In the genomic region with DNA sequence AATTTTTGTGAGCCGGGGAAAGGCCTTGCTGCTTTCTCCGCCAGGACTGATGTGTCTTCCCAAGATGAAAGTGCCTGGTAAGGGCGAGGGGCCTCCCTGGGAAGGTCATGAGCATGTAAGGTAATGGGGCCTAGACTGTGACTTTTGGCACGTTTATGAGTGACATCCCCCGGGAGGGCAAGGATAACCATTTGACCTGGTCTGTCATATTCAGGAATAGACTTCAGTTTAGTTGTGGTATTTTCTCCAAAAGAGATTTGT, we compare ENCODE assay signal across 1 cellular context.
TF ChIP-seq lines count a peak whose summit lies in the region.

No MANE protein-coding gene starts in this region.

TF ChIP-seq in HepG2, 621 proteins besides CTCF, POLR2A, EP300 and RAD21 (continued from another document and continues in another):
- TF ChIP-seq, protein P1, sequence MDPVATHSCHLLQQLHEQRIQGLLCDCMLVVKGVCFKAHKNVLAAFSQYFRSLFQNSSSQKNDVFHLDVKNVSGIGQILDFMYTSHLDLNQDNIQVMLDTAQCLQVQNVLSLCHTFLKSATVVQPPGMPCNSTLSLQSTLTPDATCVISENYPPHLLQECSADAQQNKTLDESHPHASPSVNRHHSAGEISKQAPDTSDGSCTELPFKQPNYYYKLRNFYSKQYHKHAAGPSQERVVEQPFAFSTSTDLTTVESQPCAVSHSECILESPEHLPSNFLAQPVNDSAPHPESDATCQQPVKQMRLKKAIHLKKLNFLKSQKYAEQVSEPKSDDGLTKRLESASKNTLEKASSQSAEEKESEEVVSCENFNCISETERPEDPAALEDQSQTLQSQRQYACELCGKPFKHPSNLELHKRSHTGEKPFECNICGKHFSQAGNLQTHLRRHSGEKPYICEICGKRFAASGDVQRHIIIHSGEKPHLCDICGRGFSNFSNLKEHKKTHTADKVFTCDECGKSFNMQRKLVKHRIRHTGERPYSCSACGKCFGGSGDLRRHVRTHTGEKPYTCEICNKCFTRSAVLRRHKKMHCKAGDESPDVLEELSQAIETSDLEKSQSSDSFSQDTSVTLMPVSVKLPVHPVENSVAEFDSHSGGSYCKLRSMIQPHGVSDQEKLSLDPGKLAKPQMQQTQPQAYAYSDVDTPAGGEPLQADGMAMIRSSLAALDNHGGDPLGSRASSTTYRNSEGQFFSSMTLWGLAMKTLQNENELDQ (CRISPR knock-in tag; IDR thresholded peaks at IDR 0.05; ENCODE audit: borderline replicate concordance): peak; percentile 5; the same call in 1 of the 2 replicates
- TF ChIP-seq, protein P2, sequence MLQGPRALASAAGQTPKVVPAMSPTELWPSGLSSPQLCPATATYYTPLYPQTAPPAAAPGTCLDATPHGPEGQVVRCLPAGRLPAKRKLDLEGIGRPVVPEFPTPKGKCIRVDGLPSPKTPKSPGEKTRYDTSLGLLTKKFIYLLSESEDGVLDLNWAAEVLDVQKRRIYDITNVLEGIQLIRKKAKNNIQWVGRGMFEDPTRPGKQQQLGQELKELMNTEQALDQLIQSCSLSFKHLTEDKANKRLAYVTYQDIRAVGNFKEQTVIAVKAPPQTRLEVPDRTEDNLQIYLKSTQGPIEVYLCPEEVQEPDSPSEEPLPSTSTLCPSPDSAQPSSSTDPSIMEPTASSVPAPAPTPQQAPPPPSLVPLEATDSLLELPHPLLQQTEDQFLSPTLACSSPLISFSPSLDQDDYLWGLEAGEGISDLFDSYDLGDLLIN (CRISPR knock-in tag; IDR thresholded peaks at IDR 0.05; ENCODE audit: borderline replicate concordance): no peak
- TF ChIP-seq KAT8 (CRISPR knock-in tag; IDR thresholded peaks at IDR 0.05) (no peak), MEIS2 (CRISPR knock-in tag; IDR thresholded peaks at IDR 0.05) (0 out of 2 replicates have a peak, but pooled peaks have one; percentile 9), TARDBP (CRISPR knock-in tag; IDR thresholded peaks at IDR 0.05) (no peak), ZNF451 (CRISPR knock-in tag; IDR thresholded peaks at IDR 0.05) (no peak), FOSL2 (CRISPR knock-in tag; IDR thresholded peaks at IDR 0.05) (no peak), ZNF652 (CRISPR knock-in tag; IDR thresholded peaks at IDR 0.05; ENCODE audit: borderline replicate concordance, low read depth) (0 out of 2 replicates have a peak, but pooled peaks have one; percentile 42), ZNF350 (CRISPR knock-in tag; IDR thresholded peaks at IDR 0.05; ENCODE audit: borderline replicate concordance, low read depth) (no peak), GATAD2A (CRISPR knock-in tag; IDR thresholded peaks at IDR 0.05) (0 out of 2 replicates have a peak, but pooled peaks have one; percentile 9), BHLHE40 (IDR thresholded peaks at IDR 0.05; ENCODE audit: low read length) (peak; percentile 42), ZNF232 (CRISPR knock-in tag; IDR thresholded peaks at IDR 0.05; ENCODE audit: borderline replicate concordance) (peak; percentile 21; the same call in 1 of the 2 replicates), PAX8 (CRISPR knock-in tag; IDR thresholded peaks at IDR 0.05; ENCODE audit: borderline replicate concordance) (no peak), AHR (CRISPR knock-in tag; IDR thresholded peaks at IDR 0.05) (0 out of 2 replicates have a peak, but pooled peaks have one; percentile 4), ZNF234 (CRISPR knock-in tag; conservative IDR thresholded peaks at IDR 0.05) (no peak), ZNF10 (CRISPR knock-in tag; IDR thresholded peaks at IDR 0.05; ENCODE audit: borderline replicate concordance, low read depth) (no peak), MAFG (CRISPR knock-in tag; IDR thresholded peaks at IDR 0.05) (no peak), ZZZ3 (CRISPR knock-in tag; IDR thresholded peaks at IDR 0.05; ENCODE audit: borderline replicate concordance) (0 out of 2 replicates have a peak, but pooled peaks have one; percentile 8), HOXA3 (CRISPR knock-in tag; IDR thresholded peaks at IDR 0.05) (0 out of 2 replicates have a peak, but pooled peaks have one; percentile 2), SMAD1 (CRISPR knock-in tag; IDR thresholded peaks at IDR 0.05; ENCODE audit: borderline replicate concordance, low read depth) (no peak), IKZF1 (IDR thresholded peaks at IDR 0.05) (no peak), ZC3H4 (CRISPR knock-in tag; IDR thresholded peaks at IDR 0.05; ENCODE audit: borderline replicate concordance) (no peak), KMT2B (CRISPR knock-in tag; IDR thresholded peaks at IDR 0.05) (no peak), RFX1 (IDR thresholded peaks at IDR 0.05) (no peak), TCF7 (IDR thresholded peaks at IDR 0.05; ENCODE audit: low read depth) (peak; percentile 20; the same call in 1 of the 2 replicates)
- TF ChIP-seq, protein P3, sequence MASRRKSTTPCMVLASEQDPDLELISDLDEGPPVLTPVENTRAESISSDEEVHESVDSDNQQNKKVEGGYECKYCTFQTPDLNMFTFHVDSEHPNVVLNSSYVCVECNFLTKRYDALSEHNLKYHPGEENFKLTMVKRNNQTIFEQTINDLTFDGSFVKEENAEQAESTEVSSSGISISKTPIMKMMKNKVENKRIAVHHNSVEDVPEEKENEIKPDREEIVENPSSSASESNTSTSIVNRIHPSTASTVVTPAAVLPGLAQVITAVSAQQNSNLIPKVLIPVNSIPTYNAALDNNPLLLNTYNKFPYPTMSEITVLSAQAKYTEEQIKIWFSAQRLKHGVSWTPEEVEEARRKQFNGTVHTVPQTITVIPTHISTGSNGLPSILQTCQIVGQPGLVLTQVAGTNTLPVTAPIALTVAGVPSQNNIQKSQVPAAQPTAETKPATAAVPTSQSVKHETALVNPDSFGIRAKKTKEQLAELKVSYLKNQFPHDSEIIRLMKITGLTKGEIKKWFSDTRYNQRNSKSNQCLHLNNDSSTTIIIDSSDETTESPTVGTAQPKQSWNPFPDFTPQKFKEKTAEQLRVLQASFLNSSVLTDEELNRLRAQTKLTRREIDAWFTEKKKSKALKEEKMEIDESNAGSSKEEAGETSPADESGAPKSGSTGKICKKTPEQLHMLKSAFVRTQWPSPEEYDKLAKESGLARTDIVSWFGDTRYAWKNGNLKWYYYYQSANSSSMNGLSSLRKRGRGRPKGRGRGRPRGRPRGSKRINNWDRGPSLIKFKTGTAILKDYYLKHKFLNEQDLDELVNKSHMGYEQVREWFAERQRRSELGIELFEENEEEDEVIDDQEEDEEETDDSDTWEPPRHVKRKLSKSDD (CRISPR knock-in tag; IDR thresholded peaks at IDR 0.05; ENCODE audit: low read depth): no peak
- TF ChIP-seq, protein P4, sequence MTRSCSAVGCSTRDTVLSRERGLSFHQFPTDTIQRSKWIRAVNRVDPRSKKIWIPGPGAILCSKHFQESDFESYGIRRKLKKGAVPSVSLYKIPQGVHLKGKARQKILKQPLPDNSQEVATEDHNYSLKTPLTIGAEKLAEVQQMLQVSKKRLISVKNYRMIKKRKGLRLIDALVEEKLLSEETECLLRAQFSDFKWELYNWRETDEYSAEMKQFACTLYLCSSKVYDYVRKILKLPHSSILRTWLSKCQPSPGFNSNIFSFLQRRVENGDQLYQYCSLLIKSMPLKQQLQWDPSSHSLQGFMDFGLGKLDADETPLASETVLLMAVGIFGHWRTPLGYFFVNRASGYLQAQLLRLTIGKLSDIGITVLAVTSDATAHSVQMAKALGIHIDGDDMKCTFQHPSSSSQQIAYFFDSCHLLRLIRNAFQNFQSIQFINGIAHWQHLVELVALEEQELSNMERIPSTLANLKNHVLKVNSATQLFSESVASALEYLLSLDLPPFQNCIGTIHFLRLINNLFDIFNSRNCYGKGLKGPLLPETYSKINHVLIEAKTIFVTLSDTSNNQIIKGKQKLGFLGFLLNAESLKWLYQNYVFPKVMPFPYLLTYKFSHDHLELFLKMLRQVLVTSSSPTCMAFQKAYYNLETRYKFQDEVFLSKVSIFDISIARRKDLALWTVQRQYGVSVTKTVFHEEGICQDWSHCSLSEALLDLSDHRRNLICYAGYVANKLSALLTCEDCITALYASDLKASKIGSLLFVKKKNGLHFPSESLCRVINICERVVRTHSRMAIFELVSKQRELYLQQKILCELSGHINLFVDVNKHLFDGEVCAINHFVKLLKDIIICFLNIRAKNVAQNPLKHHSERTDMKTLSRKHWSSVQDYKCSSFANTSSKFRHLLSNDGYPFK (CRISPR knock-in tag; IDR thresholded peaks at IDR 0.05; ENCODE audit: borderline replicate concordance): no peak
- TF ChIP-seq, protein P5, sequence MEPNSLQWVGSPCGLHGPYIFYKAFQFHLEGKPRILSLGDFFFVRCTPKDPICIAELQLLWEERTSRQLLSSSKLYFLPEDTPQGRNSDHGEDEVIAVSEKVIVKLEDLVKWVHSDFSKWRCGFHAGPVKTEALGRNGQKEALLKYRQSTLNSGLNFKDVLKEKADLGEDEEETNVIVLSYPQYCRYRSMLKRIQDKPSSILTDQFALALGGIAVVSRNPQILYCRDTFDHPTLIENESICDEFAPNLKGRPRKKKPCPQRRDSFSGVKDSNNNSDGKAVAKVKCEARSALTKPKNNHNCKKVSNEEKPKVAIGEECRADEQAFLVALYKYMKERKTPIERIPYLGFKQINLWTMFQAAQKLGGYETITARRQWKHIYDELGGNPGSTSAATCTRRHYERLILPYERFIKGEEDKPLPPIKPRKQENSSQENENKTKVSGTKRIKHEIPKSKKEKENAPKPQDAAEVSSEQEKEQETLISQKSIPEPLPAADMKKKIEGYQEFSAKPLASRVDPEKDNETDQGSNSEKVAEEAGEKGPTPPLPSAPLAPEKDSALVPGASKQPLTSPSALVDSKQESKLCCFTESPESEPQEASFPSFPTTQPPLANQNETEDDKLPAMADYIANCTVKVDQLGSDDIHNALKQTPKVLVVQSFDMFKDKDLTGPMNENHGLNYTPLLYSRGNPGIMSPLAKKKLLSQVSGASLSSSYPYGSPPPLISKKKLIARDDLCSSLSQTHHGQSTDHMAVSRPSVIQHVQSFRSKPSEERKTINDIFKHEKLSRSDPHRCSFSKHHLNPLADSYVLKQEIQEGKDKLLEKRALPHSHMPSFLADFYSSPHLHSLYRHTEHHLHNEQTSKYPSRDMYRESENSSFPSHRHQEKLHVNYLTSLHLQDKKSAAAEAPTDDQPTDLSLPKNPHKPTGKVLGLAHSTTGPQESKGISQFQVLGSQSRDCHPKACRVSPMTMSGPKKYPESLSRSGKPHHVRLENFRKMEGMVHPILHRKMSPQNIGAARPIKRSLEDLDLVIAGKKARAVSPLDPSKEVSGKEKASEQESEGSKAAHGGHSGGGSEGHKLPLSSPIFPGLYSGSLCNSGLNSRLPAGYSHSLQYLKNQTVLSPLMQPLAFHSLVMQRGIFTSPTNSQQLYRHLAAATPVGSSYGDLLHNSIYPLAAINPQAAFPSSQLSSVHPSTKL (CRISPR knock-in tag; IDR thresholded peaks at IDR 0.05): 0 out of 2 replicates have a peak, but pooled peaks have one; percentile 3
- TF ChIP-seq, protein P6, sequence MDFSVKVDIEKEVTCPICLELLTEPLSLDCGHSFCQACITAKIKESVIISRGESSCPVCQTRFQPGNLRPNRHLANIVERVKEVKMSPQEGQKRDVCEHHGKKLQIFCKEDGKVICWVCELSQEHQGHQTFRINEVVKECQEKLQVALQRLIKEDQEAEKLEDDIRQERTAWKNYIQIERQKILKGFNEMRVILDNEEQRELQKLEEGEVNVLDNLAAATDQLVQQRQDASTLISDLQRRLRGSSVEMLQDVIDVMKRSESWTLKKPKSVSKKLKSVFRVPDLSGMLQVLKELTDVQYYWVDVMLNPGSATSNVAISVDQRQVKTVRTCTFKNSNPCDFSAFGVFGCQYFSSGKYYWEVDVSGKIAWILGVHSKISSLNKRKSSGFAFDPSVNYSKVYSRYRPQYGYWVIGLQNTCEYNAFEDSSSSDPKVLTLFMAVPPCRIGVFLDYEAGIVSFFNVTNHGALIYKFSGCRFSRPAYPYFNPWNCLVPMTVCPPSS (IDR thresholded peaks at IDR 0.05): no peak
- TF ChIP-seq, protein P7, sequence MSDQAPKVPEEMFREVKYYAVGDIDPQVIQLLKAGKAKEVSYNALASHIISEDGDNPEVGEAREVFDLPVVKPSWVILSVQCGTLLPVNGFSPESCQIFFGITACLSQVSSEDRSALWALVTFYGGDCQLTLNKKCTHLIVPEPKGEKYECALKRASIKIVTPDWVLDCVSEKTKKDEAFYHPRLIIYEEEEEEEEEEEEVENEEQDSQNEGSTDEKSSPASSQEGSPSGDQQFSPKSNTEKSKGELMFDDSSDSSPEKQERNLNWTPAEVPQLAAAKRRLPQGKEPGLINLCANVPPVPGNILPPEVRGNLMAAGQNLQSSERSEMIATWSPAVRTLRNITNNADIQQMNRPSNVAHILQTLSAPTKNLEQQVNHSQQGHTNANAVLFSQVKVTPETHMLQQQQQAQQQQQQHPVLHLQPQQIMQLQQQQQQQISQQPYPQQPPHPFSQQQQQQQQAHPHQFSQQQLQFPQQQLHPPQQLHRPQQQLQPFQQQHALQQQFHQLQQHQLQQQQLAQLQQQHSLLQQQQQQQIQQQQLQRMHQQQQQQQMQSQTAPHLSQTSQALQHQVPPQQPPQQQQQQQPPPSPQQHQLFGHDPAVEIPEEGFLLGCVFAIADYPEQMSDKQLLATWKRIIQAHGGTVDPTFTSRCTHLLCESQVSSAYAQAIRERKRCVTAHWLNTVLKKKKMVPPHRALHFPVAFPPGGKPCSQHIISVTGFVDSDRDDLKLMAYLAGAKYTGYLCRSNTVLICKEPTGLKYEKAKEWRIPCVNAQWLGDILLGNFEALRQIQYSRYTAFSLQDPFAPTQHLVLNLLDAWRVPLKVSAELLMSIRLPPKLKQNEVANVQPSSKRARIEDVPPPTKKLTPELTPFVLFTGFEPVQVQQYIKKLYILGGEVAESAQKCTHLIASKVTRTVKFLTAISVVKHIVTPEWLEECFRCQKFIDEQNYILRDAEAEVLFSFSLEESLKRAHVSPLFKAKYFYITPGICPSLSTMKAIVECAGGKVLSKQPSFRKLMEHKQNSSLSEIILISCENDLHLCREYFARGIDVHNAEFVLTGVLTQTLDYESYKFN (CRISPR knock-in tag; conservative IDR thresholded peaks at IDR 0.05): 0 out of 2 replicates have a peak, but pooled peaks have one; percentile 31
- TF ChIP-seq, protein P8, sequence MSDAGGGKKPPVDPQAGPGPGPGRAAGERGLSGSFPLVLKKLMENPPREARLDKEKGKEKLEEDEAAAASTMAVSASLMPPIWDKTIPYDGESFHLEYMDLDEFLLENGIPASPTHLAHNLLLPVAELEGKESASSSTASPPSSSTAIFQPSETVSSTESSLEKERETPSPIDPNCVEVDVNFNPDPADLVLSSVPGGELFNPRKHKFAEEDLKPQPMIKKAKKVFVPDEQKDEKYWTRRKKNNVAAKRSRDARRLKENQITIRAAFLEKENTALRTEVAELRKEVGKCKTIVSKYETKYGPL (CRISPR knock-in tag; IDR thresholded peaks at IDR 0.05): no peak
- TF ChIP-seq, protein P9, sequence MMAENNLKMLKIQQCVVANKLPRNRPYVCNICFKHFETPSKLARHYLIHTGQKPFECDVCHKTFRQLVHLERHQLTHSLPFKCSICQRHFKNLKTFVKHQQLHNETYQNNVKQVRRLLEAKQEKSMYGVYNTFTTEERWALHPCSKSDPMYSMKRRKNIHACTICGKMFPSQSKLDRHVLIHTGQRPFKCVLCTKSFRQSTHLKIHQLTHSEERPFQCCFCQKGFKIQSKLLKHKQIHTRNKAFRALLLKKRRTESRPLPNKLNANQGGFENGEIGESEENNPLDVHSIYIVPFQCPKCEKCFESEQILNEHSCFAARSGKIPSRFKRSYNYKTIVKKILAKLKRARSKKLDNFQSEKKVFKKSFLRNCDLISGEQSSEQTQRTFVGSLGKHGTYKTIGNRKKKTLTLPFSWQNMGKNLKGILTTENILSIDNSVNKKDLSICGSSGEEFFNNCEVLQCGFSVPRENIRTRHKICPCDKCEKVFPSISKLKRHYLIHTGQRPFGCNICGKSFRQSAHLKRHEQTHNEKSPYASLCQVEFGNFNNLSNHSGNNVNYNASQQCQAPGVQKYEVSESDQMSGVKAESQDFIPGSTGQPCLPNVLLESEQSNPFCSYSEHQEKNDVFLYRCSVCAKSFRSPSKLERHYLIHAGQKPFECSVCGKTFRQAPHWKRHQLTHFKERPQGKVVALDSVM (CRISPR knock-in tag; IDR thresholded peaks at IDR 0.05): no peak
- TF ChIP-seq, protein P10, sequence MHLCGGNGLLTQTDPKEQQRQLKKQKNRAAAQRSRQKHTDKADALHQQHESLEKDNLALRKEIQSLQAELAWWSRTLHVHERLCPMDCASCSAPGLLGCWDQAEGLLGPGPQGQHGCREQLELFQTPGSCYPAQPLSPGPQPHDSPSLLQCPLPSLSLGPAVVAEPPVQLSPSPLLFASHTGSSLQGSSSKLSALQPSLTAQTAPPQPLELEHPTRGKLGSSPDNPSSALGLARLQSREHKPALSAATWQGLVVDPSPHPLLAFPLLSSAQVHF (CRISPR knock-in tag; IDR thresholded peaks at IDR 0.05): no peak
